1 cellular context compared by ENCODE assay signal in genomic region chr10:110540038-110540437, GRCh38.
TF ChIP-seq lines count a peak whose summit lies in the region.

No MANE protein-coding gene starts in this region.

TF ChIP-seq in HEK293, 187 proteins besides CTCF, POLR2A, EP300 and RAD21 (continued from another document):
- TF ChIP-seq, protein P1, sequence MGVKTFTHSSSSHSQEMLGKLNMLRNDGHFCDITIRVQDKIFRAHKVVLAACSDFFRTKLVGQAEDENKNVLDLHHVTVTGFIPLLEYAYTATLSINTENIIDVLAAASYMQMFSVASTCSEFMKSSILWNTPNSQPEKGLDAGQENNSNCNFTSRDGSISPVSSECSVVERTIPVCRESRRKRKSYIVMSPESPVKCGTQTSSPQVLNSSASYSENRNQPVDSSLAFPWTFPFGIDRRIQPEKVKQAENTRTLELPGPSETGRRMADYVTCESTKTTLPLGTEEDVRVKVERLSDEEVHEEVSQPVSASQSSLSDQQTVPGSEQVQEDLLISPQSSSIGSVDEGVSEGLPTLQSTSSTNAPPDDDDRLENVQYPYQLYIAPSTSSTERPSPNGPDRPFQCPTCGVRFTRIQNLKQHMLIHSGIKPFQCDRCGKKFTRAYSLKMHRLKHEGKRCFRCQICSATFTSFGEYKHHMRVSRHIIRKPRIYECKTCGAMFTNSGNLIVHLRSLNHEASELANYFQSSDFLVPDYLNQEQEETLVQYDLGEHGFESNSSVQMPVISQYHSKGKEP (tag by site-specific recombination; IDR thresholded peaks at IDR 0.05): peak; percentile 63
- TF ChIP-seq, protein P2, sequence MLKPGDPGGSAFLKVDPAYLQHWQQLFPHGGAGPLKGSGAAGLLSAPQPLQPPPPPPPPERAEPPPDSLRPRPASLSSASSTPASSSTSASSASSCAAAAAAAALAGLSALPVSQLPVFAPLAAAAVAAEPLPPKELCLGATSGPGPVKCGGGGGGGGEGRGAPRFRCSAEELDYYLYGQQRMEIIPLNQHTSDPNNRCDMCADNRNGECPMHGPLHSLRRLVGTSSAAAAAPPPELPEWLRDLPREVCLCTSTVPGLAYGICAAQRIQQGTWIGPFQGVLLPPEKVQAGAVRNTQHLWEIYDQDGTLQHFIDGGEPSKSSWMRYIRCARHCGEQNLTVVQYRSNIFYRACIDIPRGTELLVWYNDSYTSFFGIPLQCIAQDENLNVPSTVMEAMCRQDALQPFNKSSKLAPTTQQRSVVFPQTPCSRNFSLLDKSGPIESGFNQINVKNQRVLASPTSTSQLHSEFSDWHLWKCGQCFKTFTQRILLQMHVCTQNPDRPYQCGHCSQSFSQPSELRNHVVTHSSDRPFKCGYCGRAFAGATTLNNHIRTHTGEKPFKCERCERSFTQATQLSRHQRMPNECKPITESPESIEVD (tag by site-specific recombination; IDR thresholded peaks at IDR 0.05): peak; percentile 77
- 0 out of 2 replicates have a peak, but pooled peaks have one; percentile 31 for TF ChIP-seq ZSCAN16 (tag by site-specific recombination; IDR thresholded peaks at IDR 0.05)
- TF ChIP-seq ZNF398 (tag by site-specific recombination; IDR thresholded peaks at IDR 0.05): no peak
- peak; percentile 29; the same call in 1 of the 2 replicates for TF ChIP-seq ZNF843 (tag by site-specific recombination; IDR thresholded peaks at IDR 0.05)
- no peak for TF ChIP-seq ZNF138 (tag by site-specific recombination; IDR thresholded peaks at IDR 0.05; ENCODE audit: borderline replicate concordance)
- peak; percentile 78 for TF ChIP-seq FEZF1 (tag by site-specific recombination; IDR thresholded peaks at IDR 0.05)
- peak; percentile 50; the same call in 1 of the 2 replicates for TF ChIP-seq TCF7L2 (IDR thresholded peaks at IDR 0.05; ENCODE audit: borderline replicate concordance, low read depth, low read length)
